Comparison of ENCODE assay signal across 1 cellular context in the genomic region with DNA sequence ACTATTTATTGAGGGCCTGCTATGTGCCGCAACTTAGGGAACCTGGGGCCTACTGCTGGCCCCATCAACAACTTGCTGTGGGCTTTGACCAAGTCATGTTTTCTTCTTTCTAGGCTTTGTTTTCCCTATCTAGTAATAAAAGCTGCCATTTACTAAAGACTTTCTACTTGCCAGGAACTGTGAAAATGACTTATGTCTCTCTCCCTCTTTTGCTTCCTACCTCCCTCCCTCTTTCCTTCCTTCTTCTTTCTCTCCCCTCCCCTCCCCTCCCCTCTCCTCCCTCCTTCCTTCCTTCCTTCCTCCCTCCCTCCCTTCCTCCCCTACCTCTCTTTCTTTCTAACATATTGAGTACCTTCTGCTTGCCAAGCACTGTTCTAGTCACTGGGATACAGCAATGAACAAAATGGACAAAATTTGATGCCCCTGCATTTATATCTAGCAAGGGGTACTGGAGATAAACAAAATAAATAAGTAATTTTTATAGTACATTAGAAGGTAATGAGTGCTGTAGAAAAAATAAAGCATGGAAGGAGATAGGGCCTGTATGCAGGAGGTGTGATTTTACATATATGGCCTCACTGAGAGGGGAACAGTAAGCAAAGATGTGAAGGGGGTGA.
TF ChIP-seq lines count a peak whose summit lies in the region.

No MANE protein-coding gene starts in this region.

TF ChIP-seq in HepG2, 621 proteins besides CTCF, POLR2A, EP300 and RAD21 (continued from another document):
- TF ChIP-seq REST (IDR thresholded peaks at IDR 0.05; ENCODE audit: borderline replicate concordance in 1 of 2, low read depth in 1 of 2, low read length in 2 of 2) (no peak), STAG1 (CRISPR knock-in tag; IDR thresholded peaks at IDR 0.05) (no peak), HOXA3 (CRISPR knock-in tag; IDR thresholded peaks at IDR 0.05) (no peak), ZNF24 (IDR thresholded peaks at IDR 0.05) (no peak), THRA (CRISPR knock-in tag; IDR thresholded peaks at IDR 0.05; ENCODE audit: borderline replicate concordance) (no peak), HNRNPK (IDR thresholded peaks at IDR 0.05; ENCODE audit: low read depth, low read length, poor library complexity, severe bottlenecking) (peak; percentile 96), ZNF280D (CRISPR knock-in tag; IDR thresholded peaks at IDR 0.05) (no peak), ZNF790 (CRISPR knock-in tag; IDR thresholded peaks at IDR 0.05; ENCODE audit: borderline replicate concordance) (no peak)
